Comparison of ENCODE assay signal across 14 cellular contexts in the genomic region with DNA sequence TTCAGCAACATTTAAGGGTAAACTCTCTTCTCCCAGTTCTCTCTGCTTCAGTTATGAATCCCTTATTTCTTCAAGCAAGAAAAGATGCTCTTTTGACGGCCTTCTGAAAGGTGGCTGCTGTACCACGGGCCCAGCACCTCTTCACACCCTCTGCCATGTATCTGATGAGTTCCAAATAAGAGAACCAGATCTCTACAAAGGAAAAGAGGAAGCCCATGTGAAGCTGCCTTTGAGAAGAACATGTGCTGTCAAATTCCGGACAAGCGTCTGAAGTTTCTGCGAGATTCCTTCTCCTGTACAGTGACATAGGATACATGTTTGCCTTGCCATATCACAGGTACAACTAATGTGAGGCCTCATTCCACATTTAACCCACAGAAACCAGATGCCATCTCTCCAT. TPM values are rescaled to one million over a fixed set of nuclear protein-coding genes. Genes with fewer than 3 reads are reported as not detected.
A peak's percentile ranks its signal among the peaks of the same experiment; 100 is the strongest.
DNase-seq lines count a peak whose midpoint lies in the region; ATAC-seq, FAIRE-seq and TF ChIP-seq lines count a peak whose summit lies in the region.
"Had no signal": no experiment of that assay in that cellular context is flagged by ENCODE, and none has a peak within 500 bp of the region (broad histone marks: within the 10 kb centered on the region; RNA-seq: fewer than 3 reads in every experiment).

No MANE protein-coding gene starts in this region.

- H3K27ac Mint-ChIP-seq in activated T-helper 17 cell treated with anti-CD3 and anti-CD28 coated beads, Interleukin-2, amount 50 U/mL, for 72 hours = peak overlapping the region; percentile 69
- H3K27ac Mint-ChIP-seq in natural killer cell = peak overlapping the region; percentile 92 to 98
- H3K27ac Mint-ChIP-seq in activated naive CD4-positive, alpha-beta T cell treated with anti-CD3 and anti-CD28 coated beads for 36 hours = no peak overlapping the region

- peak overlapping the region; percentile 14 for H3K4me3 Mint-ChIP-seq in activated T-helper 17 cell treated with anti-CD3 and anti-CD28 coated beads, Interleukin-2, amount 50 U/mL, for 72 hours
- peak overlapping the region; percentile 29 for H3K4me3 Mint-ChIP-seq in natural killer cell
- no peak overlapping the region for H3K4me3 Mint-ChIP-seq in activated naive CD4-positive, alpha-beta T cell treated with anti-CD3 and anti-CD28 coated beads for 36 hours

- no peak for ATAC-seq in activated T-helper 17 cell treated with anti-CD3 and anti-CD28 coated beads, Interleukin-2, amount 50 U/mL, for 72 hours (replicated peaks)
- ATAC-seq in natural killer cell (no peak), SK-N-SH treated with all-trans-retinoic acid at 6 μM for 48 hours (no peak)
- ATAC-seq: stimulated activated naive CD8-positive, alpha-beta T cell treated with anti-CD3 and anti-CD28 coated beads, Interleukin-15, Interleukin-2, amounts not matched to agents 100 U/mL and 50 U/mL, for 24 hours had no signal

- no peak for TF ChIP-seq CTCF in natural killer cell (IDR thresholded peaks at IDR 0.05)

- peaks cover 53% of the 10 kb centered on the region for H3K4me1 Mint-ChIP-seq in activated T-helper 17 cell treated with anti-CD3 and anti-CD28 coated beads, Interleukin-2, amount 50 U/mL, for 72 hours
- peaks cover 88 to 89% of the 10 kb centered on the region in 2 donors for H3K4me1 Mint-ChIP-seq in natural killer cell
- H3K4me1 Mint-ChIP-seq in activated naive CD4-positive, alpha-beta T cell treated with anti-CD3 and anti-CD28 coated beads for 36 hours (ENCODE audit: low read depth) = peaks cover 72% of the 10 kb centered on the region

- H3K27me3 Mint-ChIP-seq in activated T-helper 17 cell treated with anti-CD3 and anti-CD28 coated beads, Interleukin-2, amount 50 U/mL, for 72 hours = no peaks in the 10 kb centered on the region
- H3K27me3 Mint-ChIP-seq in natural killer cell (ENCODE audit: low read depth in 2 of 2) = no peaks in the 10 kb centered on the region
- no peaks in the 10 kb centered on the region for H3K27me3 Mint-ChIP-seq in activated naive CD4-positive, alpha-beta T cell treated with anti-CD3 and anti-CD28 coated beads for 36 hours (ENCODE audit: low read depth)

- TF ChIP-seq POLR2A in GM12891 (IDR thresholded peaks at IDR 0.05; ENCODE audit: low read depth, low read length) = no peak

- DNase-seq in CD1c-positive myeloid dendritic cell (ENCODE audit: extremely low spot score) = peak; percentile 63
- DNase-seq in GM12891 (ENCODE audit: insufficient read length, low spot score) = no peak
- DNase-seq in natural killer cell = no peak
- no peak for DNase-seq in NCI-H1694 (lab: John Stamatoyannopoulos, UW)
- no peak for DNase-seq in activated naive CD4-positive, alpha-beta T cell treated with anti-CD3 and anti-CD28 coated beads for 36 hours
- DNase-seq: activated CD4-positive, alpha-beta T cell treated with anti-CD3 and anti-CD28 coated beads, Interleukin-2, amount 50 U/mL, for 1 hour; amygdala; KG1; NCI-H2081; NCI-H748 treated with DMSO at 0.1 percent for 48 hours; stimulated activated CD4-positive, alpha-beta T cell treated with anti-CD3 and anti-CD28 coated beads, Interleukin-2, amount 100 ng/mL, for 24 hours; stimulated activated naive CD8-positive, alpha-beta T cell treated with anti-CD3 and anti-CD28 coated beads, Interleukin-15, Interleukin-2, amounts not matched to agents 100 U/mL and 50 U/mL, for 24 hours had no signal

- no peak for FAIRE-seq in GM12891 (lab: Jason Lieb, UNC)

- peaks cover 34% of the 10 kb centered on the region for H3K36me3 Mint-ChIP-seq in activated T-helper 17 cell treated with anti-CD3 and anti-CD28 coated beads, Interleukin-2, amount 50 U/mL, for 72 hours (ENCODE audit: low read depth)
- H3K36me3 Mint-ChIP-seq in natural killer cell = no peaks in the 10 kb centered on the region
- no peaks in the 10 kb centered on the region for H3K36me3 Mint-ChIP-seq in activated naive CD4-positive, alpha-beta T cell treated with anti-CD3 and anti-CD28 coated beads for 36 hours (ENCODE audit: low read depth)

- intact Hi-C loops in natural killer cell (cut with micrococcal nuclease) = no loop called here
- intact Hi-C loops in activated naive CD4-positive, alpha-beta T cell treated with anti-CD3 and anti-CD28 coated beads for 36 hours (cut with micrococcal nuclease) = no loop called here

- no peaks in the 10 kb centered on the region for H3K9me3 Mint-ChIP-seq in activated T-helper 17 cell treated with anti-CD3 and anti-CD28 coated beads, Interleukin-2, amount 50 U/mL, for 72 hours
- no peaks in the 10 kb centered on the region for H3K9me3 Mint-ChIP-seq in natural killer cell
- no peaks in the 10 kb centered on the region for H3K9me3 Mint-ChIP-seq in activated naive CD4-positive, alpha-beta T cell treated with anti-CD3 and anti-CD28 coated beads for 36 hours

- CTCF ChIA-PET in activated naive CD4-positive, alpha-beta T cell treated with anti-CD3 and anti-CD28 coated beads for 36 hours (lab: Charles Lee) = interaction anchor here (1.1 to 1.3 kb wide), 2 partner anchors 18 to 104 kb away, joined by 3 to 4 read pairs; no protein-coding TSS in a partner anchor

TF ChIP-seq in GM12891, 5 proteins besides CTCF, POLR2A, EP300 and RAD21:
- TF ChIP-seq SPI1 (IDR thresholded peaks at IDR 0.05; ENCODE audit: low read depth, low read length) = peak; percentile 55; the same call in 1 of the 2 replicates
- no peak for TF ChIP-seq POU2F2 (IDR thresholded peaks at IDR 0.05; ENCODE audit: low read depth, low read length)

TF ChIP-seq in SK-N-SH treated with all-trans-retinoic acid at 6 μM for 48 hours, 23 proteins besides CTCF, POLR2A, EP300 and RAD21:
- TF ChIP-seq ISL1 (CRISPR knock-in tag; IDR thresholded peaks at IDR 0.05) = no peak
- TF ChIP-seq PPARA (CRISPR knock-in tag; IDR thresholded peaks at IDR 0.05; ENCODE audit: borderline replicate concordance) = no peak
- TF ChIP-seq, protein P1, sequence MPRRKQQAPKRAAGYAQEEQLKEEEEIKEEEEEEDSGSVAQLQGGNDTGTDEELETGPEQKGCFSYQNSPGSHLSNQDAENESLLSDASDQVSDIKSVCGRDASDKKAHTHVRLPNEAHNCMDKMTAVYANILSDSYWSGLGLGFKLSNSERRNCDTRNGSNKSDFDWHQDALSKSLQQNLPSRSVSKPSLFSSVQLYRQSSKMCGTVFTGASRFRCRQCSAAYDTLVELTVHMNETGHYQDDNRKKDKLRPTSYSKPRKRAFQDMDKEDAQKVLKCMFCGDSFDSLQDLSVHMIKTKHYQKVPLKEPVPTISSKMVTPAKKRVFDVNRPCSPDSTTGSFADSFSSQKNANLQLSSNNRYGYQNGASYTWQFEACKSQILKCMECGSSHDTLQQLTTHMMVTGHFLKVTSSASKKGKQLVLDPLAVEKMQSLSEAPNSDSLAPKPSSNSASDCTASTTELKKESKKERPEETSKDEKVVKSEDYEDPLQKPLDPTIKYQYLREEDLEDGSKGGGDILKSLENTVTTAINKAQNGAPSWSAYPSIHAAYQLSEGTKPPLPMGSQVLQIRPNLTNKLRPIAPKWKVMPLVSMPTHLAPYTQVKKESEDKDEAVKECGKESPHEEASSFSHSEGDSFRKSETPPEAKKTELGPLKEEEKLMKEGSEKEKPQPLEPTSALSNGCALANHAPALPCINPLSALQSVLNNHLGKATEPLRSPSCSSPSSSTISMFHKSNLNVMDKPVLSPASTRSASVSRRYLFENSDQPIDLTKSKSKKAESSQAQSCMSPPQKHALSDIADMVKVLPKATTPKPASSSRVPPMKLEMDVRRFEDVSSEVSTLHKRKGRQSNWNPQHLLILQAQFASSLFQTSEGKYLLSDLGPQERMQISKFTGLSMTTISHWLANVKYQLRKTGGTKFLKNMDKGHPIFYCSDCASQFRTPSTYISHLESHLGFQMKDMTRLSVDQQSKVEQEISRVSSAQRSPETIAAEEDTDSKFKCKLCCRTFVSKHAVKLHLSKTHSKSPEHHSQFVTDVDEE (CRISPR knock-in tag; IDR thresholded peaks at IDR 0.05) = no peak
- TF ChIP-seq, protein P2, sequence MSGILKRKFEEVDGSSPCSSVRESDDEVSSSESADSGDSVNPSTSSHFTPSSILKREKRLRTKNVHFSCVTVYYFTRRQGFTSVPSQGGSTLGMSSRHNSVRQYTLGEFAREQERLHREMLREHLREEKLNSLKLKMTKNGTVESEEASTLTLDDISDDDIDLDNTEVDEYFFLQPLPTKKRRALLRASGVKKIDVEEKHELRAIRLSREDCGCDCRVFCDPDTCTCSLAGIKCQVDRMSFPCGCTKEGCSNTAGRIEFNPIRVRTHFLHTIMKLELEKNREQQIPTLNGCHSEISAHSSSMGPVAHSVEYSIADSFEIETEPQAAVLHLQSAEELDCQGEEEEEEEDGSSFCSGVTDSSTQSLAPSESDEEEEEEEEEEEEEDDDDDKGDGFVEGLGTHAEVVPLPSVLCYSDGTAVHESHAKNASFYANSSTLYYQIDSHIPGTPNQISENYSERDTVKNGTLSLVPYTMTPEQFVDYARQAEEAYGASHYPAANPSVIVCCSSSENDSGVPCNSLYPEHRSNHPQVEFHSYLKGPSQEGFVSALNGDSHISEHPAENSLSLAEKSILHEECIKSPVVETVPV (CRISPR knock-in tag; IDR thresholded peaks at IDR 0.05) = no peak
- no peak for TF ChIP-seq TCF4 (CRISPR knock-in tag; IDR thresholded peaks at IDR 0.05; ENCODE audit: borderline replicate concordance)
- TF ChIP-seq TOX (CRISPR knock-in tag; IDR thresholded peaks at IDR 0.05; ENCODE audit: borderline replicate concordance) = no peak
- TF ChIP-seq ZNF8 (CRISPR knock-in tag; IDR thresholded peaks at IDR 0.05) = no peak
- TF ChIP-seq ZFP30 (CRISPR knock-in tag; IDR thresholded peaks at IDR 0.05) = no peak
- no peak for TF ChIP-seq BACH2 (CRISPR knock-in tag; IDR thresholded peaks at IDR 0.05; ENCODE audit: borderline replicate concordance)
- no peak for TF ChIP-seq ZNF565 (CRISPR knock-in tag; conservative IDR thresholded peaks at IDR 0.05; ENCODE audit: low read depth)
- TF ChIP-seq GLIS3 (CRISPR knock-in tag; IDR thresholded peaks at IDR 0.05) = no peak

RNA-seq across cellular contexts. Expression of a gene that starts 59.2 kb away (rescaled TPM):
- polyA plus RNA-seq in GM12891 (2012; ENCODE audit: low read depth, missing spikeins) = 14.1 TPM
- 10 to 100 TPM; 20.2 to 24.6 TPM for total RNA-seq in activated T-helper 17 cell treated with anti-CD3 and anti-CD28 coated beads, Interleukin-2, amount 50 U/mL, for 72 hours
- 100 to 1,000 TPM in 1 of 3 donors, 10 to 100 TPM in 2; 89.4 to 129 (median 91.0) TPM for total RNA-seq in natural killer cell
- total RNA-seq in activated naive CD4-positive, alpha-beta T cell treated with anti-CD3 and anti-CD28 coated beads for 36 hours = 1 to 10 TPM; 7.9 to 9.0 TPM
